9 cellular contexts compared by ENCODE assay signal in the genomic region with DNA sequence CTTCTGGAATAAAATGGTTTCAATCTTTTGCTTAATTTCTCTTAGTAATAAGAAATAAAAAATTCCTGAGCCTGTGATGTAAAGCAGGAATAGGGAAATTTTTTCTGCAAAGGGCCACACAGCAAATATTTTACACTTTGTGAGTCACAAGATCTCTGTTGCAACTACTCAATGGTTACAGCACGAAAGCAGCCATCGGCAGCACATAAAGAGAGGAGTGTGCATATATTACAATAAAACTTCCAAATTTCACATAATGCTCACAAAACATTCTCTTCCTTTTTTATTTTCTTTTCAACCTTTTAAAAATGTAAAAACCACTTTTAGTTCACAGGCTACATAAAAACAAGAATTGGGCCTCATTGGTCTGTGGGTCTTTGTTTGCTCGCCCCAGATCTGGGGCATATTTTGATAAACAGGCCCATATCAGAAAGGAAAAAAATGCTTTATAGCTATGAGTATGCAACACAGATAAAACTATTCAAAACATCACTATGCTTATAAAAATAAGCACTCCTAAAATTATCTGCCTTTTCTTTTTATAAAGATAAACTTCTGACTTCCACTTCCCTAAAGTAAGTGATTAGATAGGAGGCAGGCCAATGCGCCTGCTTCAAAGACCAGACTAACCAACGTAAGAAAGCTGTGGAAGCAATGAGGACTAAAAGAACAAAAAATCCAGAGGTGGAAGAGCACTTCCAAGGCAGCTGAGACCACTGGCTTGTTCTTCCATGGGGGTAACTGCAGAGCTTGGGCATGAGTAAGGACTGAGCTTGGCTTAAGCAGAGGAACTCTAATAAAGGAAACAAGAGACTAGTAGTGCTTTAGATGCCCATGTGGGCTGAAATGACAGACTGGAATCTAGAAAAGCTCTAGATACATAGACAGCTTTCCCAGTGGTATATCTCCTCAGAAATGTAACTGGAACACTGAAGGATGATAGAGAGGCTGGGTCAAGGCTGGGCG. TPM values are rescaled to one million over a fixed set of nuclear protein-coding genes. Genes with fewer than 3 reads are reported as not detected.
DNase-seq lines count a peak whose midpoint lies in the region; ATAC-seq and TF ChIP-seq lines count a peak whose summit lies in the region.
"Had no signal": no experiment of that assay in that cellular context is flagged by ENCODE, and none has a peak within 500 bp of the region (broad histone marks: within the 10 kb centered on the region; RNA-seq: fewer than 3 reads in every experiment).

No MANE protein-coding gene starts in this region.

- CTCF ChIA-PET in PC-9 (lab: Charles Lee), result no interaction called here

- no peaks in the 10 kb centered on the region for H3F3A ChIP-seq in PC-9 (ENCODE audit: insufficient read depth, low read depth)

- peak; percentile 67 for DNase-seq in MV-4-11 (lab: John Stamatoyannopoulos, UW)
- DNase-seq in dermis blood vessel endothelial cell, result peak; percentile 43
- peak; percentile 37 for DNase-seq in renal cortical epithelial cell (ENCODE audit: low read depth)
- no peak for DNase-seq in activated T-helper 1 cell treated with anti-CD3 and anti-CD28 coated beads, Interleukin-12 subunit alpha, Interleukin-12 subunit beta, Interleukin-2, Interleukin-4 antibody, amounts not matched to agents 30 ng/mL and 10 ng/mL and 1 ng/mL, durations not matched to agents 14 hours and 24 hours and 36 hours (ENCODE audit: low spot score)
- no peak for DNase-seq in PC-9
- DNase-seq in T-helper 2 cell treated with Interferon-gamma antibody and Interleukin-4, amounts not matched to agents 5 μg/mL and 100 μg/mL, for 36 hours (ENCODE audit: low spot score), result no peak
- DNase-seq: T-helper 2 cell had no signal

- ATAC-seq in GM18498 (IDR thresholded peaks at IDR 0.05; ENCODE audit: unreplicated experiment) (peak; percentile 46), HG03139 (IDR thresholded peaks at IDR 0.05; ENCODE audit: unreplicated experiment) (no peak)

- H4K20me1 ChIP-seq in PC-9 (ENCODE audit: insufficient read depth), result 0 out of 2 replicates have a peak, but pooled peaks cover 9% of the 10 kb centered on the region

- TF ChIP-seq CTCF in PC-9 (conservative IDR thresholded peaks at IDR 0.05), result no peak

- POLR2A ChIA-PET in PC-9 (lab: Charles Lee; ENCODE audit: unreplicated experiment), result no interaction called here

- H3K36me3 Mint-ChIP-seq in activated T-helper 1 cell treated with anti-CD3 and anti-CD28 coated beads, Interleukin-12 subunit alpha, Interleukin-12 subunit beta, Interleukin-2, Interleukin-4 antibody, amounts not matched to agents 30 ng/mL and 10 ng/mL and 1 ng/mL, durations not matched to agents 14 hours and 24 hours and 36 hours (ENCODE audit: low read depth), result peaks cover 13% of the 10 kb centered on the region
- peaks cover 8% of the 10 kb centered on the region for H3K36me3 Mint-ChIP-seq in T-helper 2 cell treated with Interferon-gamma antibody and Interleukin-4, amounts not matched to agents 5 μg/mL and 100 μg/mL, for 36 hours (ENCODE audit: low read depth)

- peaks cover 37% of the 10 kb centered on the region for H3K4me1 Mint-ChIP-seq in activated T-helper 1 cell treated with anti-CD3 and anti-CD28 coated beads, Interleukin-12 subunit alpha, Interleukin-12 subunit beta, Interleukin-2, Interleukin-4 antibody, amounts not matched to agents 30 ng/mL and 10 ng/mL and 1 ng/mL, durations not matched to agents 14 hours and 24 hours and 36 hours (ENCODE audit: low read depth)
- peaks cover 24% of the 10 kb centered on the region for H3K4me1 Mint-ChIP-seq in T-helper 2 cell treated with Interferon-gamma antibody and Interleukin-4, amounts not matched to agents 5 μg/mL and 100 μg/mL, for 36 hours (ENCODE audit: low read depth)

- peaks cover 66% of the 10 kb centered on the region for H3K79me2 ChIP-seq in PC-9 (ENCODE audit: low read depth)

- no peaks in the 10 kb centered on the region for H3K9me2 ChIP-seq in PC-9 (ENCODE audit: insufficient read depth)

- no peaks in the 10 kb centered on the region for H3K27me3 ChIP-seq in PC-9 (ENCODE audit: insufficient read depth, low read depth)

- H3K4me3 ChIP-seq in PC-9, result no peak overlapping the region

- no peak overlapping the region for H3K4me3 Mint-ChIP-seq in activated T-helper 1 cell treated with anti-CD3 and anti-CD28 coated beads, Interleukin-12 subunit alpha, Interleukin-12 subunit beta, Interleukin-2, Interleukin-4 antibody, amounts not matched to agents 30 ng/mL and 10 ng/mL and 1 ng/mL, durations not matched to agents 14 hours and 24 hours and 36 hours
- H3K4me3 Mint-ChIP-seq in T-helper 2 cell treated with Interferon-gamma antibody and Interleukin-4, amounts not matched to agents 5 μg/mL and 100 μg/mL, for 36 hours, result no peak overlapping the region

- H3K27ac ChIP-seq in PC-9, result no peak overlapping the region

- no peak overlapping the region for H3K27ac Mint-ChIP-seq in activated T-helper 1 cell treated with anti-CD3 and anti-CD28 coated beads, Interleukin-12 subunit alpha, Interleukin-12 subunit beta, Interleukin-2, Interleukin-4 antibody, amounts not matched to agents 30 ng/mL and 10 ng/mL and 1 ng/mL, durations not matched to agents 14 hours and 24 hours and 36 hours
- H3K27ac Mint-ChIP-seq in T-helper 2 cell treated with Interferon-gamma antibody and Interleukin-4, amounts not matched to agents 5 μg/mL and 100 μg/mL, for 36 hours, result no peak overlapping the region

- H3K4me2 ChIP-seq in PC-9, result no peak overlapping the region

- H3K36me3 ChIP-seq in PC-9 (ENCODE audit: low read depth), result no peaks in the 10 kb centered on the region; the same call in 1 of the 2 replicates

- BruUV-seq in PC-9 (replicated peaks; lab: Mats Ljungman, UMichigan), result no TSS peak

- no peak overlapping the region for H2AFZ ChIP-seq in PC-9

- H3K27me3 Mint-ChIP-seq in activated T-helper 1 cell treated with anti-CD3 and anti-CD28 coated beads, Interleukin-12 subunit alpha, Interleukin-12 subunit beta, Interleukin-2, Interleukin-4 antibody, amounts not matched to agents 30 ng/mL and 10 ng/mL and 1 ng/mL, durations not matched to agents 14 hours and 24 hours and 36 hours (ENCODE audit: insufficient read depth), result no peaks in the 10 kb centered on the region
- no peaks in the 10 kb centered on the region for H3K27me3 Mint-ChIP-seq in T-helper 2 cell treated with Interferon-gamma antibody and Interleukin-4, amounts not matched to agents 5 μg/mL and 100 μg/mL, for 36 hours (ENCODE audit: low read depth)

- H3K9me3 Mint-ChIP-seq in activated T-helper 1 cell treated with anti-CD3 and anti-CD28 coated beads, Interleukin-12 subunit alpha, Interleukin-12 subunit beta, Interleukin-2, Interleukin-4 antibody, amounts not matched to agents 30 ng/mL and 10 ng/mL and 1 ng/mL, durations not matched to agents 14 hours and 24 hours and 36 hours, result no peaks in the 10 kb centered on the region
- peaks cover 4% of the 10 kb centered on the region for H3K9me3 Mint-ChIP-seq in T-helper 2 cell treated with Interferon-gamma antibody and Interleukin-4, amounts not matched to agents 5 μg/mL and 100 μg/mL, for 36 hours

- intact Hi-C loops in activated T-helper 1 cell treated with anti-CD3 and anti-CD28 coated beads, Interleukin-12 subunit alpha, Interleukin-12 subunit beta, Interleukin-2, Interleukin-4 antibody, amounts not matched to agents 30 ng/mL and 10 ng/mL and 1 ng/mL, durations not matched to agents 14 hours and 24 hours and 36 hours (cut with micrococcal nuclease), result no loop called here
- intact Hi-C loops in PC-9 (cut with micrococcal nuclease; ENCODE audit: unreplicated experiment), result no loop called here

- no peaks in the 10 kb centered on the region for H3K4me1 ChIP-seq in PC-9 (replicated peaks; ENCODE audit: insufficient read depth)

- H3K9me3 ChIP-seq in PC-9 (ENCODE audit: insufficient read depth, low read depth), result no peaks in the 10 kb centered on the region

RNA-seq across cellular contexts. Expression of a gene that starts 26.4 kb away (rescaled TPM):
- total RNA-seq in dermis blood vessel endothelial cell (169 and 214 TPM in 2 replicates), renal cortical epithelial cell (35.4 and 86.5 TPM in 2 replicates), PC-9 (2021) (51.6 and 55.6 TPM in 2 replicates)
- total RNA-seq in activated T-helper 1 cell treated with anti-CD3 and anti-CD28 coated beads, Interleukin-12 subunit alpha, Interleukin-12 subunit beta, Interleukin-2, Interleukin-4 antibody, amounts not matched to agents 30 ng/mL and 10 ng/mL and 1 ng/mL, durations not matched to agents 14 hours and 24 hours and 36 hours, result 96.4 and 101 TPM in 2 replicates

Comparison
In these comparisons a context has a peak if more than half of its experiments do, and no peak if none do; other contexts are left out.
1. DNase-seq: peak in MV-4-11 (single experiment), dermis blood vessel endothelial cell (single experiment) and renal cortical epithelial cell (single experiment); none in activated T-helper 1 cell treated with anti-CD3 and anti-CD28 coated beads, Interleukin-12 subunit alpha, Interleukin-12 subunit beta, Interleukin-2, Interleukin-4 antibody, amounts not matched to agents 30 ng/mL and 10 ng/mL and 1 ng/mL, durations not matched to agents 14 hours and 24 hours and 36 hours (single experiment), PC-9 (0 of 2) and T-helper 2 cell treated with Interferon-gamma antibody and Interleukin-4, amounts not matched to agents 5 μg/mL and 100 μg/mL, for 36 hours (single experiment).